ENCODE assay signal across 24 cellular contexts in genomic region chr6:22682979-22683378, GRCh38.
DNase-seq lines count a peak whose midpoint lies in the region; ATAC-seq and TF ChIP-seq lines count a peak whose summit lies in the region.
"Had no signal": no experiment of that assay in that cellular context is flagged by ENCODE, and none has a peak within 500 bp of the region (broad histone marks: within the 10 kb centered on the region; RNA-seq: fewer than 3 reads in every experiment).

No MANE protein-coding gene starts in this region.

- TF ChIP-seq CTCF in mammary epithelial cell (conservative IDR thresholded peaks at IDR 0.05 in 1 of 2, IDR thresholded peaks at IDR 0.05 in 1 of 2; ENCODE audit: extremely low read depth in 1 of 2, insufficient read depth in 1 of 2, low read depth in 1 of 2, low read length in 2 of 2): no peak
- TF ChIP-seq CTCF in breast epithelium (IDR thresholded peaks at IDR 0.05): no peak
- no peak for TF ChIP-seq CTCF in foreskin keratinocyte (conservative IDR thresholded peaks at IDR 0.05)

- dilution Hi-C loops in mammary epithelial cell (cut with HindIII; ENCODE audit: low sequenced_read_pairs): no loop called here

- H3K4me1 ChIP-seq in mammary epithelial cell (ENCODE audit: insufficient read depth, low read length) (peaks cover 4% of the 10 kb centered on the region), breast epithelium (no peaks in the 10 kb centered on the region), foreskin keratinocyte (no peaks in the 10 kb centered on the region)
- H3K4me1 ChIP-seq: BLaER1, SJSA1 had no signal

- no peaks in the 10 kb centered on the region for H3K27me3 ChIP-seq in mammary epithelial cell (ENCODE audit: insufficient read depth, low read length)
- H3K27me3 ChIP-seq in breast epithelium: no peaks in the 10 kb centered on the region
- no peaks in the 10 kb centered on the region for H3K27me3 ChIP-seq in foreskin keratinocyte
- H3K27me3 ChIP-seq: BLaER1, MG63, SJSA1 had no signal

- H3K9me3 ChIP-seq in mammary epithelial cell (replicated peaks; ENCODE audit: insufficient read depth, low read length): no peaks in the 10 kb centered on the region
- H3K9me3 ChIP-seq in breast epithelium: no peaks in the 10 kb centered on the region
- H3K9me3 ChIP-seq: BLaER1, MG63 had no signal

- CTCF ChIA-PET in mammary epithelial cell (lab: Charles Lee; ENCODE audit: low non-redundant PET): no interaction called here

- 18% methylated on average over 4 of the region's 6 CpGs for WGBS in mammary epithelial cell (ENCODE audit: low coverage, missing lambda C conversion rate)

- DNase-seq in mammary epithelial cell (peak; percentile 75), breast epithelium (ENCODE audit: low spot score in 2 of 2) (no peak), NCI-H446 treated with DMSO at 0.1 percent for 48 hours (lab: John Stamatoyannopoulos, UW) (peak; percentile 18), foreskin keratinocyte (peak; percentile 76)
- DNase-seq: CD4-positive, CD25-positive, alpha-beta regulatory T cell; DMS153; EL; GF-D8; KG1; MG63; NCI-H1105 treated with DMSO at 0.1 percent for 48 hours; NCI-H146; NCI-H2081; NCI-H2171 treated with DMSO at 0.1 percent for 48 hours; NCI-H345; NCI-H526; NCI-H82; Right ventricle myocardium superior; RPMI8226 had no signal

- BruUV-seq in mammary epithelial cell (replicated peaks; lab: Mats Ljungman, UMichigan): no TSS peak

- no peaks in the 10 kb centered on the region for H3K36me3 ChIP-seq in mammary epithelial cell (ENCODE audit: insufficient read depth, low read length)
- no peaks in the 10 kb centered on the region for H3K36me3 ChIP-seq in breast epithelium
- H3K36me3 ChIP-seq: BLaER1, MG63, SJSA1 had no signal

- H3K9ac ChIP-seq in mammary epithelial cell (ENCODE audit: insufficient read depth, low read length): no peak overlapping the region
- H3K9ac ChIP-seq: BLaER1 had no signal

- in situ Hi-C loops in mammary epithelial cell (cut with MboI; ENCODE audit: low sequenced_read_pairs in 2 of 2): no loop called here

- no peaks in the 10 kb centered on the region for H3K79me2 ChIP-seq in mammary epithelial cell (ENCODE audit: insufficient read depth, low read length)

- H2AFZ ChIP-seq in mammary epithelial cell (ENCODE audit: low read depth, low read length): peak overlapping the region; percentile 0

- no peaks in the 10 kb centered on the region for H4K20me1 ChIP-seq in mammary epithelial cell (ENCODE audit: insufficient read depth, low read length)
- H4K20me1 ChIP-seq: BLaER1 had no signal

- H3K4me3 ChIP-seq in mammary epithelial cell (replicated peaks in 1 of 3; ENCODE audit: insufficient read depth in 1 of 3, low read depth in 2 of 3, low read length in 3 of 3): no peak overlapping the region
- no peak overlapping the region for H3K4me3 ChIP-seq in breast epithelium
- H3K4me3 ChIP-seq: BLaER1, MG63, SJSA1 had no signal

- no peak for TF ChIP-seq POLR2A in breast epithelium (IDR thresholded peaks at IDR 0.05)

- H3K4me2 ChIP-seq in mammary epithelial cell (ENCODE audit: insufficient read depth, low read depth, low read length): no peak overlapping the region
- H3K4me2 ChIP-seq: BLaER1 had no signal

- intact Hi-C loops in mammary epithelial cell (cut with micrococcal nuclease): no loop called here
- intact Hi-C loops in breast epithelium (cut with DNase I; ENCODE audit: low total_unique reads): no loop called here

- ATAC-seq in foreskin keratinocyte (peak; percentile 57), GM21717 (IDR thresholded peaks at IDR 0.05; ENCODE audit: unreplicated experiment) (no peak), HG02973 (IDR thresholded peaks at IDR 0.05; ENCODE audit: unreplicated experiment) (no peak), GM18868 (IDR thresholded peaks at IDR 0.05; ENCODE audit: unreplicated experiment) (no peak)

- H3K27ac ChIP-seq in mammary epithelial cell (ENCODE audit: insufficient read depth, low read depth, low read length) (no peak overlapping the region), breast epithelium (no peak overlapping the region), foreskin keratinocyte (no peak overlapping the region)
- H3K27ac ChIP-seq: BLaER1, SJSA1 had no signal

Comparison
In these comparisons a context has a peak if more than half of its experiments do, and no peak if none do; other contexts are left out.
1. DNase-seq: peak in mammary epithelial cell (single experiment), NCI-H446 treated with DMSO at 0.1 percent for 48 hours (single experiment) and foreskin keratinocyte (2 of 2); none in breast epithelium (0 of 2).